Comparison of ENCODE assay signal across 15 cellular contexts in genomic region chr1:83497563-83497962, GRCh38.
DNase-seq lines count a peak whose midpoint lies in the region; ATAC-seq and TF ChIP-seq lines count a peak whose summit lies in the region.
"Had no signal": no experiment of that assay in that cellular context is flagged by ENCODE, and none has a peak within 500 bp of the region (broad histone marks: within the 10 kb centered on the region; RNA-seq: fewer than 3 reads in every experiment).

No MANE protein-coding gene starts in this region.

- H3K4me3 ChIP-seq in cardiac fibroblast (replicated peaks in 1 of 2; ENCODE audit: low read depth in 2 of 2, low read length in 2 of 2) (no peak overlapping the region), right lobe of liver (no peak overlapping the region)
- no peak overlapping the region for H3K4me3 ChIP-seq in CD8-positive, alpha-beta T cell (ENCODE audit: low read depth, low read length)

- intact Hi-C loops in right lobe of liver (cut with DNase I) (no loop called here), posterior cingulate gyrus (cut with DNase I) (no loop called here)
- intact Hi-C loops in CD8-positive, alpha-beta T cell (cut with DNase I, micrococcal nuclease), result no loop called here

- H3K4me1 ChIP-seq in right lobe of liver, result peaks cover 0 to 19% (median 2%) of the 10 kb centered on the region in 4 donors
- H3K4me1 ChIP-seq in CD8-positive, alpha-beta T cell (ENCODE audit: insufficient read depth, low read length), result no peaks in the 10 kb centered on the region
- H3K4me1 ChIP-seq: parathyroid adenoma had no signal

- no peaks in the 10 kb centered on the region for H3K27me3 ChIP-seq in right lobe of liver
- no peaks in the 10 kb centered on the region for H3K27me3 ChIP-seq in CD8-positive, alpha-beta T cell (ENCODE audit: insufficient read depth, low read length)

- POLR2A ChIA-PET in CD8-positive, alpha-beta T cell (lab: Charles Lee), result no interaction called here

- H3K4me3 Mint-ChIP-seq in CD8-positive, alpha-beta T cell, result no peak overlapping the region
- H3K4me3 Mint-ChIP-seq: HFFc6 had no signal

- ATAC-seq in HG02678 (IDR thresholded peaks at IDR 0.05; ENCODE audit: unreplicated experiment) (peak; percentile 20), right lobe of liver (no peak)
- no peak for ATAC-seq in CD8-positive, alpha-beta T cell
- ATAC-seq: left colon had no signal

- H3K27me3 Mint-ChIP-seq in CD8-positive, alpha-beta T cell (ENCODE audit: low read depth), result no peaks in the 10 kb centered on the region

- WGBS in right lobe of liver (ENCODE audit: insufficient coverage, low coverage, low lambda C conversion rate, missing lambda C conversion rate), result 80% methylated on average over 1 of the region's 1 CpG

- TF ChIP-seq POLR2A in right lobe of liver (IDR thresholded peaks at IDR 0.05), result no peak

- H3K36me3 ChIP-seq in right lobe of liver, result no peaks in the 10 kb centered on the region
- H3K36me3 ChIP-seq in CD8-positive, alpha-beta T cell (ENCODE audit: insufficient read depth, low read length), result no peaks in the 10 kb centered on the region

- DNase-seq in DMS53 treated with DMSO at 0.1 percent for 48 hours (lab: John Stamatoyannopoulos, UW; ENCODE audit: unreplicated experiment), result peak; percentile 9
- peak; percentile 6 to 14 for DNase-seq in cardiac fibroblast (ENCODE audit: low read depth in 2 of 2)
- no peak for DNase-seq in right lobe of liver
- no peak for DNase-seq in CD8-positive, alpha-beta T cell
- DNase-seq in SHP77 (lab: John Stamatoyannopoulos, UW), result no peak
- no peak for DNase-seq in posterior cingulate gyrus
- DNase-seq in medulla oblongata (ENCODE audit: extremely low spot score), result no peak
- DNase-seq: DND-41; erythroblast; HFFc6; Kasumi-1; left colon; stimulated activated CD4-positive, alpha-beta T cell treated with anti-CD3 and anti-CD28 coated beads, Interleukin-4, amount 100 ng/mL, for 24 hours had no signal

- H3K36me3 Mint-ChIP-seq in CD8-positive, alpha-beta T cell, result no peaks in the 10 kb centered on the region

- H3K4me1 Mint-ChIP-seq in CD8-positive, alpha-beta T cell (ENCODE audit: low read depth), result peaks cover 7% of the 10 kb centered on the region

- H3K27ac Mint-ChIP-seq in CD8-positive, alpha-beta T cell, result no peak overlapping the region
- H3K27ac Mint-ChIP-seq: HFFc6 had no signal

- CTCF ChIA-PET in CD8-positive, alpha-beta T cell (lab: Charles Lee), result no interaction called here

- H3K9me3 Mint-ChIP-seq in CD8-positive, alpha-beta T cell, result no peaks in the 10 kb centered on the region

- H3K27ac ChIP-seq in right lobe of liver, result no peak overlapping the region
- no peak overlapping the region for H3K27ac ChIP-seq in CD8-positive, alpha-beta T cell (ENCODE audit: low read depth, low read length)
- H3K27ac ChIP-seq: parathyroid adenoma had no signal

- no peaks in the 10 kb centered on the region for H3K9me3 ChIP-seq in right lobe of liver
- H3K9me3 ChIP-seq in CD8-positive, alpha-beta T cell (ENCODE audit: low read length), result no peaks in the 10 kb centered on the region

- TF ChIP-seq CTCF in cardiac fibroblast (IDR thresholded peaks at IDR 0.05; ENCODE audit: low read depth, low read length) (peak; percentile 9), right lobe of liver (IDR thresholded peaks at IDR 0.05) (peak in 3 of 4 donors; percentile 4 to 32 (median 13))
- TF ChIP-seq CTCF in CD8-positive, alpha-beta T cell (IDR thresholded peaks at IDR 0.05), result no peak

Comparison
In these comparisons a context has a peak if more than half of its experiments do, and no peak if none do; other contexts are left out.
1. DNase-seq: peak in DMS53 treated with DMSO at 0.1 percent for 48 hours (single experiment) and cardiac fibroblast (2 of 2); none in right lobe of liver (0 of 3), CD8-positive, alpha-beta T cell (0 of 7), SHP77 (0 of 2), posterior cingulate gyrus (0 of 10) and medulla oblongata (single experiment).